Comparison of ENCODE assay signal across 19 cellular contexts in the genomic region with DNA sequence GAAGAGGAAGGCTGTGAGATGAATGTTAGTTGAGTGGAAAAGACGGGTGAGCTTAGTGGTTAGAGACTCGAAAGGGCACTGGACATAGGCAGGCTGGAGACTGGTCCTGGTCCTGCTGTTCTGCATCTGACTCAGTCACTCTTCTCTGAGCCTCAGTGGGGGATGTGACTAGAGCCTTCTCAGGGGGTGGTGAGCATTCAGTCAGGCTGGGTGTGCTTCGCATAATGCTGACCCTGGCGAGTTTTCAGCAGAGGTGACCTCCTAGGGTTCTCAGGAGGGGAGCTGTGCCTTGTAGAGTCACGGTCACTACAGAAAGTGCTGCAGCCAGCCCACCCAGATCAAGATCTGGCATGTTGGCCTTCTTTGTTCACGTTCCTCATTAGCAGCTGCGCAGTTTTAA. TPM values are rescaled to one million over a fixed set of nuclear protein-coding genes. Genes with fewer than 3 reads are reported as not detected.
A peak's percentile ranks its signal among the peaks of the same experiment; 100 is the strongest.
DNase-seq lines count a peak whose midpoint lies in the region; ATAC-seq and TF ChIP-seq lines count a peak whose summit lies in the region.
"Had no signal": no experiment of that assay in that cellular context is flagged by ENCODE, and none has a peak within 500 bp of the region (broad histone marks: within the 10 kb centered on the region; RNA-seq: fewer than 3 reads in every experiment).

No MANE protein-coding gene starts in this region.

- ATAC-seq in activated CD8-positive, alpha-beta memory T cell treated with anti-CD3 and anti-CD28 coated beads, Interleukin-2, amount 10 ng/mL, durations not matched to agents 7 days and 5 days = no peak
- ATAC-seq in activated naive CD8-positive, alpha-beta T cell treated with anti-CD3 and anti-CD28 coated beads, Interleukin-2, amount 10 ng/mL, durations not matched to agents 7 days and 5 days (ENCODE audit: low read depth) = no peak
- ATAC-seq in naive thymus-derived CD8-positive, alpha-beta T cell = no peak
- ATAC-seq: HCT116, HepG2, mucosa of descending colon had no signal

- H3K27me3 ChIP-seq in H9 (ENCODE audit: insufficient read depth, low read length) = no peaks in the 10 kb centered on the region
- H3K27me3 ChIP-seq: BLaER1, neutrophil, Peyer's patch had no signal

- H3K4me1 Mint-ChIP-seq in activated CD8-positive, alpha-beta memory T cell treated with anti-CD3 and anti-CD28 coated beads, Interleukin-2, amount 10 ng/mL, durations not matched to agents 7 days and 5 days = peaks cover 19% of the 10 kb centered on the region
- H3K4me1 Mint-ChIP-seq in H9 = peaks cover 50 to 59% of the 10 kb centered on the region in 2 experiments
- peaks cover 32% of the 10 kb centered on the region for H3K4me1 Mint-ChIP-seq in activated naive CD8-positive, alpha-beta T cell treated with anti-CD3 and anti-CD28 coated beads, Interleukin-2, amount 10 ng/mL, durations not matched to agents 7 days and 5 days
- peaks cover 7 to 47% (median 22%) of the 10 kb centered on the region in 4 donors for H3K4me1 Mint-ChIP-seq in naive thymus-derived CD8-positive, alpha-beta T cell

- no peak overlapping the region for H3K4ac ChIP-seq in H9 (ENCODE audit: low read depth, low read length)

- H3K27ac Mint-ChIP-seq in activated CD8-positive, alpha-beta memory T cell treated with anti-CD3 and anti-CD28 coated beads, Interleukin-2, amount 10 ng/mL, durations not matched to agents 7 days and 5 days = peak overlapping the region; percentile 23
- peak overlapping the region; percentile 0 to 92 (median 85); a peak in 5 of 7 replicates for H3K27ac Mint-ChIP-seq in H9
- H3K27ac Mint-ChIP-seq in activated naive CD8-positive, alpha-beta T cell treated with anti-CD3 and anti-CD28 coated beads, Interleukin-2, amount 10 ng/mL, durations not matched to agents 7 days and 5 days = no peak overlapping the region
- peak overlapping the region in 7 of 10 donors; percentile 16 to 87 (median 46) for H3K27ac Mint-ChIP-seq in naive thymus-derived CD8-positive, alpha-beta T cell

- H4K5ac ChIP-seq in H9 (ENCODE audit: insufficient read length, low read depth, low read length) = no peak overlapping the region

- H3K56ac ChIP-seq in H9 (ENCODE audit: insufficient read length, low read depth, low read length) = no peak overlapping the region

- H3K36me3 Mint-ChIP-seq in activated CD8-positive, alpha-beta memory T cell treated with anti-CD3 and anti-CD28 coated beads, Interleukin-2, amount 10 ng/mL, durations not matched to agents 7 days and 5 days = peaks cover 59% of the 10 kb centered on the region
- H3K36me3 Mint-ChIP-seq in H9 (ENCODE audit: insufficient read depth in 1 of 3, low read depth in 3 of 3) = peaks cover 47 to 95% (median 92%) of the 10 kb centered on the region in 3 experiments
- H3K36me3 Mint-ChIP-seq in activated naive CD8-positive, alpha-beta T cell treated with anti-CD3 and anti-CD28 coated beads, Interleukin-2, amount 10 ng/mL, durations not matched to agents 7 days and 5 days = peaks cover 43% of the 10 kb centered on the region
- peaks cover 4 to 100% (median 10%) of the 10 kb centered on the region in 3 donors for H3K36me3 Mint-ChIP-seq in naive thymus-derived CD8-positive, alpha-beta T cell

- no peak overlapping the region for H4K91ac ChIP-seq in H9 (ENCODE audit: insufficient read length, low read depth, low read length)

- no peak for DNase-seq in activated CD8-positive, alpha-beta memory T cell treated with anti-CD3 and anti-CD28 coated beads, Interleukin-2, amount 10 ng/mL, durations not matched to agents 7 days and 5 days
- no peak for DNase-seq in activated CD8-positive, alpha-beta memory T cell treated with anti-CD3 and anti-CD28 coated beads, Interleukin-2, amount 50 U/mL, for 48 hours
- DNase-seq in H9 (no peak), NCI-H128 (lab: John Stamatoyannopoulos, UW; ENCODE audit: unreplicated experiment) (no peak), NCI-H1417 treated with DMSO at 0.1 percent for 48 hours (lab: John Stamatoyannopoulos, UW) (no peak), NCI-H1436 (lab: John Stamatoyannopoulos, UW) (no peak)
- DNase-seq in activated naive CD8-positive, alpha-beta T cell treated with anti-CD3 and anti-CD28 coated beads, Interleukin-2, amount 10 ng/mL, durations not matched to agents 7 days and 5 days = peak; percentile 10
- DNase-seq in naive thymus-derived CD8-positive, alpha-beta T cell = no peak
- DNase-seq: activated CD4-positive, CD25-positive, alpha-beta regulatory T cell; Calu3; mucosa of descending colon; NCI-H1105 treated with DMSO at 0.1 percent for 48 hours; NCI-H524; Peyer's patch had no signal

- no peak overlapping the region for H3K4me2 ChIP-seq in H9 (ENCODE audit: insufficient read depth, insufficient read length, low read length)
- H3K4me2 ChIP-seq: BLaER1 had no signal

- no peak for TF ChIP-seq CTCF in H9 (conservative IDR thresholded peaks at IDR 0.05)

- H3K79me2 ChIP-seq in H9 (ENCODE audit: insufficient read depth, low read length) = peaks cover 6% of the 10 kb centered on the region; the same call in 1 of the 2 replicates

- H2BK5ac ChIP-seq in H9 (ENCODE audit: insufficient read length, low read length) = no peak overlapping the region

- no peak overlapping the region for H3K9ac ChIP-seq in H9 (ENCODE audit: extremely low read depth, insufficient read length, low read length)
- H3K9ac ChIP-seq: BLaER1 had no signal

- H3K27ac ChIP-seq in H9 (ENCODE audit: insufficient read length, low read depth, low read length) = no peak overlapping the region
- H3K27ac ChIP-seq: BLaER1, neutrophil, Peyer's patch had no signal

- POLR2A ChIA-PET in activated naive CD8-positive, alpha-beta T cell treated with anti-CD3 and anti-CD28 coated beads, Interleukin-2, amount 10 ng/mL, durations not matched to agents 7 days and 5 days (lab: Charles Lee) = no interaction called here
- POLR2A ChIA-PET in naive thymus-derived CD8-positive, alpha-beta T cell (lab: Charles Lee) = interaction anchor here (0.8 kb wide), 1 partner anchor 31 kb away, joined by 3 read pairs; no protein-coding TSS in a partner anchor

- no peak overlapping the region for H2BK120ac ChIP-seq in H9 (ENCODE audit: low read depth, low read length, poor library complexity, severe bottlenecking)

- peaks cover 13% of the 10 kb centered on the region for H3K79me1 ChIP-seq in H9 (ENCODE audit: insufficient read depth, low read depth, low read length, poor library complexity, severe bottlenecking)

- H2AFZ ChIP-seq in H9 (ENCODE audit: low read length) = no peak overlapping the region

- H3K9me3 ChIP-seq in H9 (ENCODE audit: control insufficient read depth, low read depth, low read length) = no peaks in the 10 kb centered on the region
- H3K9me3 ChIP-seq: BLaER1, mucosa of descending colon, neutrophil, Peyer's patch had no signal

- no peaks in the 10 kb centered on the region for H3K9me3 Mint-ChIP-seq in activated CD8-positive, alpha-beta memory T cell treated with anti-CD3 and anti-CD28 coated beads, Interleukin-2, amount 10 ng/mL, durations not matched to agents 7 days and 5 days (ENCODE audit: low read depth)
- no peaks in the 10 kb centered on the region for H3K9me3 Mint-ChIP-seq in H9
- H3K9me3 Mint-ChIP-seq in activated naive CD8-positive, alpha-beta T cell treated with anti-CD3 and anti-CD28 coated beads, Interleukin-2, amount 10 ng/mL, durations not matched to agents 7 days and 5 days = no peaks in the 10 kb centered on the region
- H3K9me3 Mint-ChIP-seq in naive thymus-derived CD8-positive, alpha-beta T cell = no peaks in the 10 kb centered on the region
- H3K9me3 Mint-ChIP-seq: T-helper 2 cell treated with Interferon-gamma antibody and Interleukin-4, amounts not matched to agents 5 μg/mL and 100 μg/mL, for 36 hours had no signal

- H3K27me3 Mint-ChIP-seq in activated CD8-positive, alpha-beta memory T cell treated with anti-CD3 and anti-CD28 coated beads, Interleukin-2, amount 10 ng/mL, durations not matched to agents 7 days and 5 days = no peaks in the 10 kb centered on the region
- no peaks in the 10 kb centered on the region for H3K27me3 Mint-ChIP-seq in H9 (ENCODE audit: low read depth)
- no peaks in the 10 kb centered on the region for H3K27me3 Mint-ChIP-seq in activated naive CD8-positive, alpha-beta T cell treated with anti-CD3 and anti-CD28 coated beads, Interleukin-2, amount 10 ng/mL, durations not matched to agents 7 days and 5 days
- H3K27me3 Mint-ChIP-seq in naive thymus-derived CD8-positive, alpha-beta T cell = no peaks in the 10 kb centered on the region

- no peaks in the 10 kb centered on the region for H4K20me1 ChIP-seq in H9 (ENCODE audit: control insufficient read depth, insufficient read depth, insufficient read length)

- CTCF ChIA-PET in activated CD8-positive, alpha-beta memory T cell treated with anti-CD3 and anti-CD28 coated beads, Interleukin-2, amount 10 ng/mL, durations not matched to agents 7 days and 5 days (lab: Charles Lee) = interaction anchor here (1.0 to 1.5 kb wide), 2 partner anchors 22 to 26 kb away, joined by 3 to 4 read pairs; no protein-coding TSS in a partner anchor

- no peak overlapping the region for H3K18ac ChIP-seq in H9 (ENCODE audit: insufficient read length, low read depth, low read length)

- no CpG with 5 or more reads among the region's 7 CpGs for WGBS in H9 (ENCODE audit: extremely low coverage, insufficient read length, low lambda C conversion rate)

- H3K14ac ChIP-seq in H9 (ENCODE audit: insufficient read depth, low read length) = no peak overlapping the region

- H3K23ac ChIP-seq in H9 (ENCODE audit: insufficient read length, low read depth, low read length) = no peak overlapping the region

- H3T11ph ChIP-seq in H9 (ENCODE audit: low read length) = no peak overlapping the region

- H4K8ac ChIP-seq in H9 (replicated peaks; ENCODE audit: insufficient read length, low read depth, low read length) = no peak overlapping the region

- H2BK15ac ChIP-seq in H9 (ENCODE audit: low read depth, low read length) = no peak overlapping the region

- no peak overlapping the region for H2BK12ac ChIP-seq in H9 (ENCODE audit: insufficient read length, low read depth, low read length)

- no peak overlapping the region for H2AK5ac ChIP-seq in H9 (ENCODE audit: insufficient read length, low read length)

- no peaks in the 10 kb centered on the region for H3K23me2 ChIP-seq in H9 (ENCODE audit: insufficient read length, low read depth, low read length, poor library complexity, severe bottlenecking)

- peaks cover 14% of the 10 kb centered on the region; the same call in 1 of the 2 replicates for H3K4me1 ChIP-seq in H9 (ENCODE audit: insufficient read depth, low read length)

- H3K4me3 Mint-ChIP-seq in activated CD8-positive, alpha-beta memory T cell treated with anti-CD3 and anti-CD28 coated beads, Interleukin-2, amount 10 ng/mL, durations not matched to agents 7 days and 5 days = no peak overlapping the region
- no peak overlapping the region for H3K4me3 Mint-ChIP-seq in H9
- H3K4me3 Mint-ChIP-seq in activated naive CD8-positive, alpha-beta T cell treated with anti-CD3 and anti-CD28 coated beads, Interleukin-2, amount 10 ng/mL, durations not matched to agents 7 days and 5 days = no peak overlapping the region
- no peak overlapping the region for H3K4me3 Mint-ChIP-seq in naive thymus-derived CD8-positive, alpha-beta T cell
- H3K4me3 Mint-ChIP-seq: T-helper 2 cell treated with Interferon-gamma antibody and Interleukin-4, amounts not matched to agents 5 μg/mL and 100 μg/mL, for 36 hours had no signal

- H2BK20ac ChIP-seq in H9 (ENCODE audit: low read depth, low read length, poor library complexity, severe bottlenecking) = no peak overlapping the region

RNA-seq across cellular contexts. Expression of gene PRRC2B, which starts 44.3 kb away (rescaled TPM):
- total RNA-seq in activated CD8-positive, alpha-beta memory T cell treated with anti-CD3 and anti-CD28 coated beads, Interleukin-2, amount 10 ng/mL, durations not matched to agents 7 days and 5 days = 100 to 1,000 TPM; 242 to 293 TPM
- total RNA-seq in H9 (2021) = 243 and 251 TPM in 2 replicates
- total RNA-seq in activated naive CD8-positive, alpha-beta T cell treated with anti-CD3 and anti-CD28 coated beads, Interleukin-2, amount 10 ng/mL, durations not matched to agents 7 days and 5 days = 100 to 1,000 TPM; 300 to 309 TPM
- total RNA-seq in naive thymus-derived CD8-positive, alpha-beta T cell = 100 to 1,000 TPM; 383 to 386 TPM
- polyA plus RNA-seq in naive thymus-derived CD8-positive, alpha-beta T cell = 10 to 100 TPM; 13.4 to 56.3 (median 27.9) TPM
